Comparison of ENCODE assay signal across 33 cellular contexts in genomic region chr1:96002969-96003964, GRCh38.
"Had no signal": no experiment of that assay in that cellular context is flagged by ENCODE, and none has a peak within 500 bp of the region (broad histone marks: within the 10 kb centered on the region; RNA-seq: fewer than 3 reads in every experiment).

No MANE protein-coding gene starts in this region.

- H3K27me3 ChIP-seq: breast epithelium, esophagus muscularis mucosa, foreskin keratinocyte, heart left ventricle, neutrophil, pancreas had no signal

- H3K4me3 Mint-ChIP-seq: activated CD4-positive, alpha-beta memory T cell treated with anti-CD3 and anti-CD28 coated beads, Interleukin-2, amount 10 ng/mL, durations not matched to agents 7 days and 5 days; activated CD4-positive, alpha-beta T cell treated with anti-CD3 and anti-CD28 coated beads, Interleukin-2, amount 10 ng/mL, durations not matched to agents 24 days and 14 days; activated naive CD4-positive, alpha-beta T cell treated with anti-CD3 and anti-CD28 coated beads, Interleukin-2, amount 50 U/mL, for 24 hours; activated naive CD8-positive, alpha-beta T cell treated with anti-CD3 and anti-CD28 coated beads, Interleukin-2, amount 50 U/mL, for 24 hours; activated T-cell treated with anti-CD3 and anti-CD28 coated beads, Interleukin-2, amount 50 U/mL, for 4 hours; activated T-helper 17 cell treated with anti-CD3 and anti-CD28 coated beads, Interleukin-2, amount 50 U/mL, for 72 hours; central memory CD8-positive, alpha-beta T cell; dendritic cell treated with granulocyte-macrophage colony-stimulating factor and Interleukin-4, amounts not matched to agents 40 ng/mL and 50 ng/mL, for 4 days; nephron; stimulated activated effector memory CD8-positive, alpha-beta T cell treated with anti-CD3 and anti-CD28 coated beads, Interleukin-12 subunit alpha, Interleukin-12 subunit beta, amount 100 ng/mL, for 72 hours; stimulated activated naive CD8-positive, alpha-beta T cell treated with anti-CD3 and anti-CD28 coated beads, Interleukin-15, Interleukin-2, amounts not matched to agents 100 ng/mL and 50 ng/mL, for 24 hours; T-helper 1 cell treated with Interleukin-12 subunit alpha and Interleukin-12 subunit beta and Interleukin-4 antibody, amounts not matched to agents 30 μg/mL and 1 μg/mL, for 36 hours had no signal

- H3K36me3 Mint-ChIP-seq: activated naive CD4-positive, alpha-beta T cell treated with anti-CD3 and anti-CD28 coated beads, Interleukin-2, amount 50 U/mL, for 24 hours; stimulated activated effector memory CD8-positive, alpha-beta T cell treated with anti-CD3 and anti-CD28 coated beads, Interleukin-12 subunit alpha, Interleukin-12 subunit beta, amount 100 ng/mL, for 72 hours had no signal

- H3K9me3 Mint-ChIP-seq: activated CD4-positive, alpha-beta memory T cell treated with anti-CD3 and anti-CD28 coated beads, Interleukin-2, amount 10 ng/mL, durations not matched to agents 7 days and 5 days; dendritic cell treated with granulocyte-macrophage colony-stimulating factor and Interleukin-4, amounts not matched to agents 40 ng/mL and 50 ng/mL, for 4 days had no signal

- H3K27ac Mint-ChIP-seq: activated CD4-positive, alpha-beta memory T cell treated with anti-CD3 and anti-CD28 coated beads, Interleukin-2, amount 10 ng/mL, durations not matched to agents 7 days and 5 days; activated CD4-positive, alpha-beta T cell treated with anti-CD3 and anti-CD28 coated beads, Interleukin-2, amount 10 ng/mL, durations not matched to agents 24 days and 14 days; activated naive CD4-positive, alpha-beta T cell treated with anti-CD3 and anti-CD28 coated beads, Interleukin-2, amount 50 U/mL, for 24 hours; activated naive CD8-positive, alpha-beta T cell treated with anti-CD3 and anti-CD28 coated beads, Interleukin-2, amount 50 U/mL, for 24 hours; activated T-helper 17 cell treated with anti-CD3 and anti-CD28 coated beads, Interleukin-2, amount 50 U/mL, for 72 hours; dendritic cell treated with granulocyte-macrophage colony-stimulating factor and Interleukin-4, amounts not matched to agents 40 ng/mL and 50 ng/mL, for 4 days; nephron; stimulated activated effector memory CD8-positive, alpha-beta T cell treated with anti-CD3 and anti-CD28 coated beads, Interleukin-12 subunit alpha, Interleukin-12 subunit beta, amount 100 ng/mL, for 72 hours; stimulated activated naive CD8-positive, alpha-beta T cell treated with anti-CD3 and anti-CD28 coated beads, Interleukin-15, Interleukin-2, amounts not matched to agents 100 ng/mL and 50 ng/mL, for 24 hours; T-helper 1 cell treated with Interleukin-12 subunit alpha and Interleukin-12 subunit beta and Interleukin-4 antibody, amounts not matched to agents 30 μg/mL and 1 μg/mL, for 36 hours had no signal

- H3K4me1 ChIP-seq: breast epithelium, foreskin keratinocyte, heart left ventricle, left ventricle myocardium inferior, pancreas, prostate gland had no signal

- H3K4me3 ChIP-seq: breast epithelium, esophagus muscularis mucosa, heart left ventricle, left ventricle myocardium inferior, lung, mucosa of descending colon, pancreas, prostate gland, skin epidermis, thoracic aorta had no signal

- H3K27me3 Mint-ChIP-seq: activated CD4-positive, alpha-beta memory T cell treated with anti-CD3 and anti-CD28 coated beads, Interleukin-2, amount 10 ng/mL, durations not matched to agents 7 days and 5 days; activated CD4-positive, alpha-beta T cell treated with anti-CD3 and anti-CD28 coated beads, Interleukin-2, amount 10 ng/mL, durations not matched to agents 24 days and 14 days; activated naive CD4-positive, alpha-beta T cell treated with anti-CD3 and anti-CD28 coated beads, Interleukin-2, amount 50 U/mL, for 24 hours; activated naive CD8-positive, alpha-beta T cell treated with anti-CD3 and anti-CD28 coated beads, Interleukin-2, amount 50 U/mL, for 24 hours; activated T-helper 17 cell treated with anti-CD3 and anti-CD28 coated beads, Interleukin-2, amount 50 U/mL, for 72 hours; central memory CD8-positive, alpha-beta T cell; dendritic cell treated with granulocyte-macrophage colony-stimulating factor and Interleukin-4, amounts not matched to agents 40 ng/mL and 50 ng/mL, for 4 days; stimulated activated naive CD8-positive, alpha-beta T cell treated with anti-CD3 and anti-CD28 coated beads, Interleukin-15, Interleukin-2, amounts not matched to agents 100 ng/mL and 50 ng/mL, for 24 hours had no signal

- DNase-seq: activated CD4-positive, alpha-beta memory T cell treated with anti-CD3 and anti-CD28 coated beads, Interleukin-2, amount 10 ng/mL, durations not matched to agents 7 days and 5 days; activated CD4-positive, alpha-beta T cell treated with anti-CD3 and anti-CD28 coated beads, Interleukin-2, amount 10 ng/mL, durations not matched to agents 24 days and 14 days; activated CD8-positive, alpha-beta memory T cell treated with anti-CD3 and anti-CD28 coated beads, Interleukin-2, amount 50 U/mL, for 48 hours; activated naive CD8-positive, alpha-beta T cell treated with anti-CD3 and anti-CD28 coated beads, Interleukin-2, amount 50 U/mL, for 24 hours; activated T-cell treated with anti-CD3 and anti-CD28 coated beads, Interleukin-2, amount 50 U/mL, for 4 hours; foreskin keratinocyte; heart left ventricle; hypothalamus; left ventricle myocardium inferior; mucosa of descending colon; pancreas; retina; stimulated activated CD4-positive, alpha-beta T cell treated with anti-CD3 and anti-CD28 coated beads, Interleukin-4, amount 100 ng/mL, for 24 hours; T-helper 9 cell; trophoblast cell had no signal

- H3K27ac ChIP-seq: breast epithelium, esophagus muscularis mucosa, foreskin keratinocyte, heart left ventricle, left ventricle myocardium inferior, neutrophil, pancreas, prostate gland, skin epidermis, VCaP had no signal

- H3K9me3 ChIP-seq: breast epithelium, esophagus muscularis mucosa, mucosa of descending colon, neutrophil, pancreas, prostate gland, thoracic aorta had no signal

- H3K4me1 Mint-ChIP-seq: activated CD4-positive, alpha-beta memory T cell treated with anti-CD3 and anti-CD28 coated beads, Interleukin-2, amount 10 ng/mL, durations not matched to agents 7 days and 5 days; activated CD4-positive, alpha-beta T cell treated with anti-CD3 and anti-CD28 coated beads, Interleukin-2, amount 10 ng/mL, durations not matched to agents 24 days and 14 days; activated naive CD4-positive, alpha-beta T cell treated with anti-CD3 and anti-CD28 coated beads, Interleukin-2, amount 50 U/mL, for 24 hours; activated naive CD8-positive, alpha-beta T cell treated with anti-CD3 and anti-CD28 coated beads, Interleukin-2, amount 50 U/mL, for 24 hours; activated T-helper 17 cell treated with anti-CD3 and anti-CD28 coated beads, Interleukin-2, amount 50 U/mL, for 72 hours; central memory CD8-positive, alpha-beta T cell; nephron; stimulated activated effector memory CD8-positive, alpha-beta T cell treated with anti-CD3 and anti-CD28 coated beads, Interleukin-12 subunit alpha, Interleukin-12 subunit beta, amount 100 ng/mL, for 72 hours had no signal

- ATAC-seq: activated CD4-positive, CD25-positive, alpha-beta regulatory T cell treated with anti-CD3 and anti-CD28 coated beads, Interleukin-2, amount 50 U/mL, for 24 hours; activated naive CD8-positive, alpha-beta T cell treated with anti-CD3 and anti-CD28 coated beads, Interleukin-2, amount 50 U/mL, for 24 hours; activated T-cell treated with anti-CD3 and anti-CD28 coated beads, Interleukin-2, amount 50 U/mL, for 4 hours; activated T-helper 17 cell treated with anti-CD3 and anti-CD28 coated beads, Interleukin-2, amount 50 U/mL, for 72 hours; foreskin keratinocyte; heart left ventricle; mucosa of descending colon; pancreas; sciatic nerve; stimulated activated effector memory CD8-positive, alpha-beta T cell treated with anti-CD3 and anti-CD28 coated beads, Interleukin-12 subunit alpha, Interleukin-12 subunit beta, amount 100 ng/mL, for 72 hours had no signal

- H3K36me3 ChIP-seq: breast epithelium, esophagus muscularis mucosa, heart left ventricle, left ventricle myocardium inferior, neutrophil, pancreas, prostate gland, thoracic aorta had no signal
